21 cellular contexts compared by ENCODE assay signal in genomic region chr10:130656187-130656575, GRCh38.
"Had no signal": no experiment of that assay in that cellular context is flagged by ENCODE, and none has a peak within 500 bp of the region (broad histone marks: within the 10 kb centered on the region; RNA-seq: fewer than 3 reads in every experiment).

No MANE protein-coding gene starts in this region.

- H3K36me3 ChIP-seq: SJSA1 had no signal

- DNase-seq: Kasumi-1, MM.1S, NCI-H1092 treated with DMSO at 0.1 percent for 48 hours, NCI-H1436, NCI-H187, NCI-H2029, NCI-H2081 treated with DMSO at 0.1 percent for 48 hours, NCI-H2171, NCI-H226, NCI-H446, NCI-H510A, NCI-H524 treated with DMSO at 0.1 percent for 48 hours, NCI-H69, NCI-H774, Right ventricle myocardium superior, RPMI8226, SIG-M5 had no signal

- H3K27me3 Mint-ChIP-seq: IgD-negative memory B cell had no signal

- H3K4me3 ChIP-seq: K562, SJSA1, SK-N-MC had no signal

- H3K4me3 Mint-ChIP-seq: IgD-negative memory B cell had no signal

- H3K36me3 Mint-ChIP-seq: IgD-negative memory B cell had no signal

- H3K27me3 ChIP-seq: SJSA1 had no signal

- H3K4me1 Mint-ChIP-seq: IgD-negative memory B cell had no signal

- H3K27ac Mint-ChIP-seq: IgD-negative memory B cell had no signal
